1 cellular context compared by ENCODE assay signal in the genomic region with DNA sequence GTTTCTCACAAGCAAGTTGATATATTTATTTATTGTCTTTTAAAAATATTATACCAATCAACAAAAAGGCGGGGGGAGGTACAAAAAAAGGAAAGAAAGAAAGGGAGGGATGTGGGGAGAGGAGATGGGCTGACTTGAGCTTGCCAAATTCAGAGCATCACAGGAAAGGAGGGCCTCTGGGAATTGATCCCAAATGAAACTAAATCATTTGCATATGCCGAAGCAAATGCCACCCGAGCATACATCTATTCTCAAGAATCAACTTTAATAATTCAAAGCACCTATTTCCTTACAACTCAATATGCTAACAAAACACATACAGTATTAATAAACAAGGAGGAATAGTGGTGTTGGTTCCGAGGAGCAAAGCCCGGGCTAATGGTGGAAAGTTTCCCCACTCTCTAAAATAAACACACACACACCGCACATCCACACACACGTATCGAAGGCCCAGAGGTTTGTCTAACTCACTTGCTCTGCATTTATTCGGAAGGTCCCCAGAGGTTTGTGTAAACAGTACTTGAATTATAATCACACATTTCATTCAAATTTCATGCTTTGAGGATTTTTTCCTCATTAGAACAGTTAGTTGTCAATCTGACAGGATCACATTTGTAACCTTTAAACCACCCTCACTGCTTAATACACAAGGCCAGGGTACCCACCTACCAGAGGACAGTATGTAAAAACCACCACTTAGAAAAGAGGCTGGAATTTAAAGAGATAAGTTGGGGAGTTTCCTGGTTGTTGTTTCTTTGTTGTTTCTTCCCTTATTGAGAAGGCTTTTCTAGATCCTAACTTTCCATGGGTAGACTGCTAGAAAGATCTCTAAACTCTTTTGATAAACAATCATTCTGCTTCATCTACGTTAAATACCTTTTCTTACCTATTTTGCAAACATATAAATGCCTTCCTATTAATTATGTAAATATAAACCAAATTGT.
TF ChIP-seq lines count a peak whose summit lies in the region.

No MANE protein-coding gene starts in this region.

TF ChIP-seq in WTC11, 78 proteins besides CTCF, POLR2A, EP300 and RAD21 (continued from another document):
- TF ChIP-seq FOXJ3 (CRISPR knock-in tag; IDR thresholded peaks at IDR 0.05; ENCODE audit: borderline replicate concordance): no peak
